Comparison of ENCODE assay signal across 8 cellular contexts in genomic region chr9:127803507-127804352, GRCh38. TPM values are rescaled to one million over a fixed set of nuclear protein-coding genes. Genes with fewer than 3 reads are reported as not detected.
DNase-seq lines count a peak whose midpoint lies in the region; ATAC-seq and TF ChIP-seq lines count a peak whose summit lies in the region.

No MANE protein-coding gene starts in this region.

- H3K36me3 ChIP-seq in HUES48 (ENCODE audit: control insufficient read depth, insufficient read depth, low read length), result peaks cover 30% of the 10 kb centered on the region
- peaks cover 0 to 44% (median 14%) of the 10 kb centered on the region in 9 donors for H3K36me3 ChIP-seq in heart right ventricle

- H3K9ac ChIP-seq in HUES48 (ENCODE audit: low read depth, low read length), result peak overlapping the region; percentile 95

- WGBS in heart right ventricle, 2 donors, result 51% methylated on average over 18 of the region's 18 CpGs

- H3K27me3 Mint-ChIP-seq in Calu3 (ENCODE audit: unreplicated experiment), result no peaks in the 10 kb centered on the region
- H3K27me3 Mint-ChIP-seq in activated naive CD4-positive, alpha-beta T cell treated with anti-CD3 and anti-CD28 coated beads for 36 hours (ENCODE audit: low read depth), result no peaks in the 10 kb centered on the region

- H3K4me3 ChIP-seq in HUES48 (ENCODE audit: low read depth, low read length) (peak overlapping the region; percentile 73), heart right ventricle (peak overlapping the region; percentile 53 to 79 (median 70))

- peak overlapping the region; percentile 93 for H3K4me3 Mint-ChIP-seq in Calu3 (ENCODE audit: low read depth, unreplicated experiment)
- peak overlapping the region; percentile 96 for H3K4me3 Mint-ChIP-seq in activated naive CD4-positive, alpha-beta T cell treated with anti-CD3 and anti-CD28 coated beads for 36 hours

- TF ChIP-seq CTCF in Calu3 (IDR thresholded peaks at IDR 0.05; ENCODE audit: unreplicated experiment) (no peak), heart right ventricle (IDR thresholded peaks at IDR 0.05) (no peak)

- no peaks in the 10 kb centered on the region for H3K27me3 ChIP-seq in HUES48 (ENCODE audit: control insufficient read depth, insufficient read depth, low read length)
- no peaks in the 10 kb centered on the region for H3K27me3 ChIP-seq in heart right ventricle

- TSS peak; percentile 91 for BruUV-seq in Calu3 (replicated peaks; lab: Mats Ljungman, UMichigan)

- no peaks in the 10 kb centered on the region for H3K9me3 Mint-ChIP-seq in Calu3 (ENCODE audit: low read depth, unreplicated experiment)
- no peaks in the 10 kb centered on the region for H3K9me3 Mint-ChIP-seq in activated naive CD4-positive, alpha-beta T cell treated with anti-CD3 and anti-CD28 coated beads for 36 hours

- peak overlapping the region; percentile 95 for H3K27ac ChIP-seq in HUES48 (ENCODE audit: low read depth, low read length)
- H3K27ac ChIP-seq in heart right ventricle, result peak overlapping the region; percentile 81 to 98 (median 93)

- no peaks in the 10 kb centered on the region for H3K4me1 Mint-ChIP-seq in Calu3 (ENCODE audit: low read depth, unreplicated experiment)
- H3K4me1 Mint-ChIP-seq in activated naive CD4-positive, alpha-beta T cell treated with anti-CD3 and anti-CD28 coated beads for 36 hours (ENCODE audit: low read depth), result peaks cover 29% of the 10 kb centered on the region

- H3K4me1 ChIP-seq in HUES48 (ENCODE audit: control insufficient read depth, insufficient read depth, low read length), result peaks cover 9% of the 10 kb centered on the region
- H3K4me1 ChIP-seq in heart right ventricle, result peaks cover 10 to 41% (median 22%) of the 10 kb centered on the region in 9 donors

- peak overlapping the region; percentile 94 for H3K27ac Mint-ChIP-seq in Calu3 (ENCODE audit: unreplicated experiment)
- peak overlapping the region; percentile 84 for H3K27ac Mint-ChIP-seq in activated naive CD4-positive, alpha-beta T cell treated with anti-CD3 and anti-CD28 coated beads for 36 hours

- H3K9me3 ChIP-seq in HUES48 (ENCODE audit: control insufficient read depth, insufficient read depth, low read length), result no peaks in the 10 kb centered on the region
- H3K9me3 ChIP-seq in heart right ventricle, result no peaks in the 10 kb centered on the region

- CTCF ChIA-PET in Calu3 (lab: Charles Lee), result interaction anchor here (0.6 kb wide), 1 partner anchor 21 kb away, joined by 3 read pairs; no protein-coding TSS in a partner anchor
- CTCF ChIA-PET in activated naive CD4-positive, alpha-beta T cell treated with anti-CD3 and anti-CD28 coated beads for 36 hours (lab: Charles Lee), result interaction anchor here (2.5 kb wide), 1 partner anchor 69 kb away, joined by 8 read pairs; the partner anchor contains the start of gene TOR2A

- intact Hi-C loops in Calu3 (cut with micrococcal nuclease; ENCODE audit: unreplicated experiment), result no loop called here
- intact Hi-C loops in activated naive CD4-positive, alpha-beta T cell treated with anti-CD3 and anti-CD28 coated beads for 36 hours (cut with micrococcal nuclease), result loop anchor here (2.0 to 5.0 kb wide), 2 partner anchors 64 to 113 kb away; partner anchors contain the start of gene ST6GALNAC4
- intact Hi-C loops in heart right ventricle (cut with DNase I), result loop anchor here in 3 of 10 donors (2.0 to 10.0 kb wide), 3 partner anchors 17 to 111 kb away; partner anchors contain the start of genes CDK9 (in 1 of the 3) and ST6GALNAC4 (in 1 of the 3)
- intact Hi-C loops in sciatic nerve (cut with DNase I), result no loop called here

- DNase-seq in Calu3, result peak; percentile 63
- no peak for DNase-seq in activated naive CD4-positive, alpha-beta T cell treated with anti-CD3 and anti-CD28 coated beads for 36 hours
- no peak for DNase-seq in heart right ventricle
- DNase-seq in sciatic nerve (ENCODE audit: low spot score), result no peak
- no peak for DNase-seq in iPS-NIHi7 (ENCODE audit: extremely low spot score)
- no peak for DNase-seq in activated gamma-delta T cell (lab: John Stamatoyannopoulos, UW)
- no peak for DNase-seq in activated CD8-positive, alpha-beta memory T cell treated with anti-CD3 and anti-CD28 coated beads for 24 hours

- ATAC-seq in heart right ventricle, result peak in 6 of 8 donors; percentile 4 to 39 (median 22)
- peak; percentile 2 for ATAC-seq in sciatic nerve

- peaks cover 43% of the 10 kb centered on the region for H3K36me3 Mint-ChIP-seq in Calu3 (ENCODE audit: insufficient read depth, unreplicated experiment)
- peaks cover 11% of the 10 kb centered on the region for H3K36me3 Mint-ChIP-seq in activated naive CD4-positive, alpha-beta T cell treated with anti-CD3 and anti-CD28 coated beads for 36 hours (ENCODE audit: low read depth)

RNA-seq across cellular contexts. Expression of gene FPGS, which starts 1.0 kb away (rescaled TPM):
- 75.2 and 79.9 TPM in 2 replicates for total RNA-seq in Calu3 (2022)
- 10 to 100 TPM; 67.8 to 73.0 TPM for total RNA-seq in activated naive CD4-positive, alpha-beta T cell treated with anti-CD3 and anti-CD28 coated beads for 36 hours
- 10 to 100 TPM; 40.2 to 58.5 (median 46.5) TPM for total RNA-seq in heart right ventricle
- polyA plus RNA-seq in heart right ventricle, result 10 to 100 TPM; 40.7 to 45.5 TPM
- 69.7 TPM for total RNA-seq in sciatic nerve

RNA-seq across cellular contexts. Expression of gene CDK9, which starts 17.9 kb away (rescaled TPM):
- total RNA-seq in Calu3 (2022) (41.8 and 51.3 TPM in 2 replicates), heart right ventricle (10 to 100 TPM; 30.9 to 59.0 (median 44.1) TPM), sciatic nerve (127 TPM)
- total RNA-seq in activated naive CD4-positive, alpha-beta T cell treated with anti-CD3 and anti-CD28 coated beads for 36 hours, result 10 to 100 TPM; 64.6 to 73.6 TPM
- 10 to 100 TPM; 32.5 to 47.7 TPM for polyA plus RNA-seq in heart right ventricle

RNA-seq across cellular contexts. Expression of gene SH2D3C, which starts 25.3 kb away (rescaled TPM):
- total RNA-seq in Calu3 (2022), result not detected in 2 replicates
- total RNA-seq in activated naive CD4-positive, alpha-beta T cell treated with anti-CD3 and anti-CD28 coated beads for 36 hours, result 10 to 100 TPM; 27.2 to 27.3 TPM
- 10 to 100 TPM; 10.9 to 26.0 (median 17.7) TPM for total RNA-seq in heart right ventricle
- 10 to 100 TPM; 30.1 to 36.7 TPM for polyA plus RNA-seq in heart right ventricle
- 22.6 TPM for total RNA-seq in sciatic nerve

RNA-seq across cellular contexts. Expression of gene ENG, which starts 50.7 kb away (rescaled TPM):
- total RNA-seq in Calu3 (2022), result 0.32 TPM in 1 of 2 replicates, not detected in the other
- 10 to 100 TPM; 10.5 to 11.6 TPM for total RNA-seq in activated naive CD4-positive, alpha-beta T cell treated with anti-CD3 and anti-CD28 coated beads for 36 hours
- 100 to 1,000 TPM in 8 of 10 donors, 10 to 100 TPM in 2; 76.8 to 263 (median 137) TPM for total RNA-seq in heart right ventricle
- 100 to 1,000 TPM; 199 to 310 TPM for polyA plus RNA-seq in heart right ventricle
- 285 TPM for total RNA-seq in sciatic nerve

Comparison
In these comparisons a context has a peak if more than half of its experiments do, and no peak if none do; other contexts are left out.
1. RNA of gene SH2D3C, which starts 25.3 kb away (total RNA-seq): 27.2 to 27.3 TPM in activated naive CD4-positive, alpha-beta T cell treated with anti-CD3 and anti-CD28 coated beads for 36 hours, 22.6 TPM in sciatic nerve (single experiment) and 10.9 to 26.0 TPM in heart right ventricle; not detected in Calu3; every median in the first group is over 10 times any median in the second.